ENCODE assay signal across 8 cellular contexts in genomic region chr6:135667694-135668455, GRCh38.
A peak's percentile ranks its signal among the peaks of the same experiment; 100 is the strongest.
DNase-seq lines count a peak whose midpoint lies in the region; ATAC-seq and TF ChIP-seq lines count a peak whose summit lies in the region.

No MANE protein-coding gene starts in this region.

- TF ChIP-seq CTCF in PC-3 (conservative IDR thresholded peaks at IDR 0.05; ENCODE audit: low read depth, low read length): no peak
- no peak for TF ChIP-seq CTCF in psoas muscle (IDR thresholded peaks at IDR 0.05)

- H3K4me2 ChIP-seq in PC-3 (ENCODE audit: low read length): peak overlapping the region; percentile 82

- no peak overlapping the region for H3K9ac ChIP-seq in PC-3 (ENCODE audit: low read length)

- WGBS in psoas muscle, 3 donors: 5 to 11% (median 6%) methylated on average over 12 of the region's 12 CpGs

- H3K9me2 ChIP-seq in PC-3 (replicated peaks; ENCODE audit: low read length): no peaks in the 10 kb centered on the region

- CTCF ChIA-PET in PC-3 (lab: Charles Lee): no interaction called here

- no peaks in the 10 kb centered on the region for H3K79me2 ChIP-seq in PC-3 (ENCODE audit: low read length)

- DNase-seq in H4 (ENCODE audit: low spot score) (peak; percentile 52), PC-3 (peak; percentile 54), glomerular endothelial cell (ENCODE audit: extremely low read depth, low read depth, low spot score) (peak; percentile 7), psoas muscle (peak; percentile 36 to 47), NCI-H2171 (lab: John Stamatoyannopoulos, UW) (no peak)

- POLR2A ChIA-PET in PC-3 (lab: Charles Lee; ENCODE audit: unreplicated experiment): interaction anchor here (0.5 kb wide), 1 partner anchor 645 kb away, joined by 4 read pairs; no protein-coding TSS in a partner anchor

- intact Hi-C loops in PC-3 (cut with micrococcal nuclease): no loop called here
- intact Hi-C loops in psoas muscle (cut with DNase I): no loop called here

- H3K4me1 ChIP-seq in PC-3 (ENCODE audit: insufficient read depth, low read length) (peaks cover 8% of the 10 kb centered on the region; the same call in 1 of the 2 replicates), psoas muscle (peaks cover 5% of the 10 kb centered on the region)

- BruUV-seq in PC-3 (replicated peaks; lab: Mats Ljungman, UMichigan): no TSS peak

- H3F3A ChIP-seq in PC-3 (ENCODE audit: low read length, unreplicated experiment): no peaks in the 10 kb centered on the region

- H3K4me3 ChIP-seq in PC-3 (ENCODE audit: low read length) (peak overlapping the region; percentile 55), psoas muscle (peak overlapping the region; percentile 20)

- H3K36me3 ChIP-seq in PC-3 (ENCODE audit: low read depth, low read length): no peaks in the 10 kb centered on the region
- H3K36me3 ChIP-seq in psoas muscle (ENCODE audit: insufficient read depth in 1 of 2, low read depth in 1 of 2): no peaks in the 10 kb centered on the region

- peak; percentile 50 for ATAC-seq in PC-3
- ATAC-seq in psoas muscle: peak in 2 of 4 donors; percentile 30 to 41
- no peak for ATAC-seq in GM18519 (IDR thresholded peaks at IDR 0.05; ENCODE audit: low FRiP score, unreplicated experiment)
- ATAC-seq in HG03108 (IDR thresholded peaks at IDR 0.05; ENCODE audit: unreplicated experiment): no peak
- ATAC-seq in HG03045 (IDR thresholded peaks at IDR 0.05; ENCODE audit: unreplicated experiment): no peak

- peak overlapping the region; percentile 76 for H2AFZ ChIP-seq in PC-3 (ENCODE audit: low read length)

- no peaks in the 10 kb centered on the region for H3K9me3 ChIP-seq in PC-3 (ENCODE audit: low read length)
- no peaks in the 10 kb centered on the region for H3K9me3 ChIP-seq in psoas muscle

- H3K27me3 ChIP-seq in PC-3 (ENCODE audit: low read length) (no peaks in the 10 kb centered on the region), psoas muscle (ENCODE audit: insufficient read depth in 3 of 3, low read length in 2 of 3) (no peaks in the 10 kb centered on the region)

- H3K27ac ChIP-seq in PC-3 (ENCODE audit: low read length) (no peak overlapping the region), psoas muscle (no peak overlapping the region)

- H4K20me1 ChIP-seq in PC-3 (ENCODE audit: low read length): no peaks in the 10 kb centered on the region
